ENCODE assay signal across 22 cellular contexts in the genomic region with DNA sequence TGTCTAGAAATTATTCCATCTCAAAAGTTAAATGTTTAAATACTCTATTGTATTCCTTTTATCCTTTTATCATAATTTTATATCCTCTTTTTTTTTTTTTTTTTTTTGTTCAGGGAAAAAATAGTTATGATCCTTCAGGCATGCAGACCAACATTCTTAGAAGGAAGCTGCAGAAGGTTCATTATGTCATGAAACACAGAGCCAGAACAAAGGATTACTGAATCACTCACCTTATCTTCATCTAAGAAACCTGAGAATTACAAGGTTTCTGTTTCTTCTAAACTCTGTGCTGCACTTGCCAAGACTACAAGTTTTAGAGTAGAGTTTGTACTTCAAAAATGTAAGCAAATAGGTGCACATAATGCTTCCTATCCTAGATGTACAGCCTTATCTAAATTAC. TPM values are rescaled to one million over a fixed set of nuclear protein-coding genes. Genes with fewer than 3 reads are reported as not detected.
"Had no signal": no experiment of that assay in that cellular context is flagged by ENCODE, and none has a peak within 500 bp of the region (broad histone marks: within the 10 kb centered on the region; RNA-seq: fewer than 3 reads in every experiment).

No MANE protein-coding gene starts in this region.

- H3K36me3 Mint-ChIP-seq: activated naive CD4-positive, alpha-beta T cell treated with anti-CD3 and anti-CD28 coated beads, Interleukin-2, amount 50 U/mL, for 24 hours had no signal

- H3K9me3 ChIP-seq: esophagus squamous epithelium, gastrocnemius medialis, lower lobe of right lung, mucosa of descending colon, prostate gland, upper lobe of right lung had no signal

- H3K9me3 Mint-ChIP-seq: activated CD4-positive, alpha-beta T cell treated with anti-CD3 and anti-CD28 coated beads, Interleukin-2, amount 10 ng/mL, durations not matched to agents 7 days and 5 days; activated naive CD4-positive, alpha-beta T cell treated with anti-CD3 and anti-CD28 coated beads, Interleukin-2, amount 50 U/mL, for 24 hours; central memory CD8-positive, alpha-beta T cell; effector memory CD8-positive, alpha-beta T cell; T-helper 1 cell treated with Interleukin-12 subunit alpha and Interleukin-12 subunit beta and Interleukin-4 antibody, amounts not matched to agents 30 μg/mL and 1 μg/mL, for 36 hours had no signal

- H3K27ac Mint-ChIP-seq: activated CD4-positive, alpha-beta T cell treated with anti-CD3 and anti-CD28 coated beads, Interleukin-2, amount 10 ng/mL, durations not matched to agents 7 days and 5 days; activated CD8-positive, alpha-beta T cell treated with anti-CD3 and anti-CD28 coated beads, Interleukin-2, amount 10 ng/mL, durations not matched to agents 7 days and 5 days; activated naive CD4-positive, alpha-beta T cell treated with anti-CD3 and anti-CD28 coated beads, Interleukin-2, amount 50 U/mL, for 24 hours; effector memory CD8-positive, alpha-beta T cell; T-helper 1 cell treated with Interleukin-12 subunit alpha and Interleukin-12 subunit beta and Interleukin-4 antibody, amounts not matched to agents 30 μg/mL and 1 μg/mL, for 36 hours had no signal

- H3K4me3 ChIP-seq: esophagus squamous epithelium, gastrocnemius medialis, lower lobe of right lung, mucosa of descending colon, prostate gland, upper lobe of right lung had no signal

- H3K4me3 Mint-ChIP-seq: activated CD4-positive, alpha-beta T cell treated with anti-CD3 and anti-CD28 coated beads, Interleukin-2, amount 10 ng/mL, durations not matched to agents 7 days and 5 days; activated CD8-positive, alpha-beta T cell treated with anti-CD3 and anti-CD28 coated beads, Interleukin-2, amount 10 ng/mL, durations not matched to agents 7 days and 5 days; activated naive CD4-positive, alpha-beta T cell treated with anti-CD3 and anti-CD28 coated beads, Interleukin-2, amount 50 U/mL, for 24 hours; central memory CD8-positive, alpha-beta T cell; effector memory CD8-positive, alpha-beta T cell; T-helper 1 cell treated with Interleukin-12 subunit alpha and Interleukin-12 subunit beta and Interleukin-4 antibody, amounts not matched to agents 30 μg/mL and 1 μg/mL, for 36 hours had no signal

- DNase-seq: activated CD4-positive, alpha-beta T cell treated with anti-CD3 and anti-CD28 coated beads, Interleukin-2, amount 10 ng/mL, durations not matched to agents 7 days and 5 days; activated CD8-positive, alpha-beta T cell treated with anti-CD3 and anti-CD28 coated beads, Interleukin-2, amount 10 ng/mL, durations not matched to agents 7 days and 5 days; activated gamma-delta T cell treated with Interleukin-2 at 50 U/mL for 16 hours; activated T-cell treated with anti-CD3 and anti-CD28 coated beads, Interleukin-2, amount 50 U/mL, for 1 hour; aorta; effector memory CD8-positive, alpha-beta T cell; esophagus squamous epithelium; gastrocnemius medialis; left cardiac atrium; lower lobe of right lung; mesendoderm; mucosa of descending colon; right cardiac atrium; stimulated activated CD4-positive, alpha-beta T cell treated with anti-CD3 and anti-CD28 coated beads, Interleukin-4, amount 100 ng/mL, for 24 hours; stimulated activated naive CD8-positive, alpha-beta T cell treated with anti-CD3 and anti-CD28 coated beads, Interleukin-15, Interleukin-2, amounts not matched to agents 100 U/mL and 50 U/mL, for 24 hours; upper lobe of right lung had no signal

- ATAC-seq: activated CD4-positive, CD25-positive, alpha-beta regulatory T cell treated with anti-CD3 and anti-CD28 coated beads, Interleukin-2, amount 50 U/mL, for 24 hours; activated CD8-positive, alpha-beta T cell treated with anti-CD3 and anti-CD28 coated beads, Interleukin-2, amount 10 ng/mL, durations not matched to agents 7 days and 5 days; effector memory CD8-positive, alpha-beta T cell; gastrocnemius medialis; left cardiac atrium; lower lobe of right lung; mucosa of descending colon; right cardiac atrium; stimulated activated naive CD8-positive, alpha-beta T cell treated with anti-CD3 and anti-CD28 coated beads, Interleukin-15, Interleukin-2, amounts not matched to agents 100 U/mL and 50 U/mL, for 24 hours; upper lobe of right lung had no signal

- H3K36me3 ChIP-seq: esophagus squamous epithelium, gastrocnemius medialis, lower lobe of right lung, prostate gland, upper lobe of right lung had no signal

- H3K27ac ChIP-seq: esophagus squamous epithelium, gastrocnemius medialis, lower lobe of right lung, prostate gland had no signal

- H3K4me1 ChIP-seq: prostate gland had no signal

RNA-seq across cellular contexts. Expression of gene PLCH1, which starts 3.3 kb away (rescaled TPM):
- total RNA-seq: osteocyte had no signal
